In the genomic region with DNA sequence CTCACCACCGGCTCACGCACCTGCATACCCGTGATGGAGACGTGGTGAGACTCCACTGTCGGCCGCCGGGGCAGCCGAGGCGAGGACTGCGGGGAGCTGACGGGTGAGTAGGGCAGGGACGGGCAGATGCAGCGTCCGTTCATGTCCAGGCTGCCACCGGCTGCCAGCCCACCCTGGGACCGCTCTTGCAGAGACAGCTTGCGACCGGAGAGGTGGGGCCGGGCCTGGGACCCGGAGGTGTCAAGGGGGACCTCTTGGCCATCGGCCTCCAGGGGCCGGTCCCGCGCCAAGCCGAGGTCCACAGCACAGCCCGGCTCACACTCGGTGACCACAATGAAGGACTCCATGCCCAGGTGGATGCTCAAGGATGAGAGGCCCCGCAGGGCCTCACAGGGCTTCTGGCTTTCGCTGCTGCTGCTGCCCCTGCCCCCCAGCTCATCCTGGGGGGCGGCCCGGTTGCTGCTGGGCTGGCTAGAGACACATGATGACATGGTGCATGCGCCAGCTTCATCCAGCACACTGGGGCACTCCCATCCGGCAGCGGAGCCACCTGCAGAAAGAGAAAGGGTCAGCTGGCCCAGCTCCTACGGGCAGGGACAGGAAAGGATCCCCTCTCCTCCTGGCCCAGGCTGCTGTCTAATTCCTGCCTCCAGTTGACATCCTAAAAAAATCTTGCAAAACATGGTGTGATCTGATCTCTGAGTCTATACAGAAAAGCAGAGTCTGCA, we compare ENCODE assay signal across 1 cellular context.
TF ChIP-seq lines count a peak whose summit lies in the region.

No MANE protein-coding gene starts in this region.

TF ChIP-seq in HepG2, 621 proteins besides CTCF, POLR2A, EP300 and RAD21:
- TF ChIP-seq, protein P1, sequence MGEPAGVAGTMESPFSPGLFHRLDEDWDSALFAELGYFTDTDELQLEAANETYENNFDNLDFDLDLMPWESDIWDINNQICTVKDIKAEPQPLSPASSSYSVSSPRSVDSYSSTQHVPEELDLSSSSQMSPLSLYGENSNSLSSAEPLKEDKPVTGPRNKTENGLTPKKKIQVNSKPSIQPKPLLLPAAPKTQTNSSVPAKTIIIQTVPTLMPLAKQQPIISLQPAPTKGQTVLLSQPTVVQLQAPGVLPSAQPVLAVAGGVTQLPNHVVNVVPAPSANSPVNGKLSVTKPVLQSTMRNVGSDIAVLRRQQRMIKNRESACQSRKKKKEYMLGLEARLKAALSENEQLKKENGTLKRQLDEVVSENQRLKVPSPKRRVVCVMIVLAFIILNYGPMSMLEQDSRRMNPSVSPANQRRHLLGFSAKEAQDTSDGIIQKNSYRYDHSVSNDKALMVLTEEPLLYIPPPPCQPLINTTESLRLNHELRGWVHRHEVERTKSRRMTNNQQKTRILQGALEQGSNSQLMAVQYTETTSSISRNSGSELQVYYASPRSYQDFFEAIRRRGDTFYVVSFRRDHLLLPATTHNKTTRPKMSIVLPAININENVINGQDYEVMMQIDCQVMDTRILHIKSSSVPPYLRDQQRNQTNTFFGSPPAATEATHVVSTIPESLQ (CRISPR knock-in tag; conservative IDR thresholded peaks at IDR 0.05) = no peak
- TF ChIP-seq RBFOX2 (IDR thresholded peaks at IDR 0.05; ENCODE audit: low read depth, low read length) = 0 out of 2 replicates have a peak, but pooled peaks have one; percentile 27
- peak; percentile 54 for TF ChIP-seq AGO2 (optimal IDR thresholded peaks at IDR 0.05; ENCODE audit: low read depth, low read length)
- TF ChIP-seq KDM4B (CRISPR knock-in tag; IDR thresholded peaks at IDR 0.05) = no peak
- no peak for TF ChIP-seq ZNF556 (CRISPR knock-in tag; IDR thresholded peaks at IDR 0.05; ENCODE audit: borderline replicate concordance)
- no peak for TF ChIP-seq ZMAT5 (CRISPR knock-in tag; IDR thresholded peaks at IDR 0.05; ENCODE audit: borderline replicate concordance, low read depth)
- TF ChIP-seq ZNF614 (CRISPR knock-in tag; IDR thresholded peaks at IDR 0.05; ENCODE audit: borderline replicate concordance) = no peak
- TF ChIP-seq MED1 (CRISPR knock-in tag; IDR thresholded peaks at IDR 0.05) = no peak
- no peak for TF ChIP-seq ZNF879 (CRISPR knock-in tag; IDR thresholded peaks at IDR 0.05)
- no peak for TF ChIP-seq DDIT3 (CRISPR knock-in tag; IDR thresholded peaks at IDR 0.05)
- no peak for TF ChIP-seq ZNF724P (CRISPR knock-in tag; IDR thresholded peaks at IDR 0.05; ENCODE audit: borderline replicate concordance)
